Comparison of ENCODE assay signal across 1 cellular context in the genomic region with DNA sequence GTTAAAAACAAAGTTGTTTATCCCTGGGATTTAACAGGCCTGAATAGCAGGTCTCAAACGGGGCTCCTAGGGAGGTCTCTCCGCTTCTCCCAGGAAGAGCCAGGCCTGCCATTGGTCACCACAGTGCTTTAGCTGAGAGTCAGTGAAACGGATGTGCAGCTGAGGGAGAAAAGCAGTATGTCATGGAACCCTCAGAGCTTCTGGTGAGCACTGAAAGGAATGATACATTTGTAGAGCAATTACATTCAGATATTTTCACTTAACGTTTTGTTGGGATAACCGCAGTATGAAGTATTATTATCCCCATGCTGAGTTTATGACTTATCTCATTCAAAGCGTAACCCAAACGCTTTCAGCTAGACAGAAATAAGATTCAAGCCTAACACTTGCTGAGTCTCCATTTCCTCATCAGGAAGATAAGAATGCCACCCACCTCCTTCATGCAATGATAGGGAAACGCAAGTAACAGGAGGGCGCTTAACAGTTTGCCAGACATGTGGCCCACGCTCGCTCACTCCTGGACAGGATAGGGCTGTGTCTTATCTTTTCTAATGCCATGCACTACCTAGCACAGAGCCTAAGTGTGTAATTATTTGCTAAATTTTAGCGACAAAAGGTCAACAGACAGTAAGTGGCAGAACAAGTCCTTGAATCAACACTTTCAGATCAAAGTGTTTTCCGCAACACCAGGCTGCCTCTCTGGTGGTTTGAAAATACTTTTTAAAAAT.
TF ChIP-seq lines count a peak whose summit lies in the region.

No MANE protein-coding gene starts in this region.

TF ChIP-seq in WTC11, 78 proteins besides CTCF, POLR2A, EP300 and RAD21 (continued from another document):
- TF ChIP-seq, protein P1, sequence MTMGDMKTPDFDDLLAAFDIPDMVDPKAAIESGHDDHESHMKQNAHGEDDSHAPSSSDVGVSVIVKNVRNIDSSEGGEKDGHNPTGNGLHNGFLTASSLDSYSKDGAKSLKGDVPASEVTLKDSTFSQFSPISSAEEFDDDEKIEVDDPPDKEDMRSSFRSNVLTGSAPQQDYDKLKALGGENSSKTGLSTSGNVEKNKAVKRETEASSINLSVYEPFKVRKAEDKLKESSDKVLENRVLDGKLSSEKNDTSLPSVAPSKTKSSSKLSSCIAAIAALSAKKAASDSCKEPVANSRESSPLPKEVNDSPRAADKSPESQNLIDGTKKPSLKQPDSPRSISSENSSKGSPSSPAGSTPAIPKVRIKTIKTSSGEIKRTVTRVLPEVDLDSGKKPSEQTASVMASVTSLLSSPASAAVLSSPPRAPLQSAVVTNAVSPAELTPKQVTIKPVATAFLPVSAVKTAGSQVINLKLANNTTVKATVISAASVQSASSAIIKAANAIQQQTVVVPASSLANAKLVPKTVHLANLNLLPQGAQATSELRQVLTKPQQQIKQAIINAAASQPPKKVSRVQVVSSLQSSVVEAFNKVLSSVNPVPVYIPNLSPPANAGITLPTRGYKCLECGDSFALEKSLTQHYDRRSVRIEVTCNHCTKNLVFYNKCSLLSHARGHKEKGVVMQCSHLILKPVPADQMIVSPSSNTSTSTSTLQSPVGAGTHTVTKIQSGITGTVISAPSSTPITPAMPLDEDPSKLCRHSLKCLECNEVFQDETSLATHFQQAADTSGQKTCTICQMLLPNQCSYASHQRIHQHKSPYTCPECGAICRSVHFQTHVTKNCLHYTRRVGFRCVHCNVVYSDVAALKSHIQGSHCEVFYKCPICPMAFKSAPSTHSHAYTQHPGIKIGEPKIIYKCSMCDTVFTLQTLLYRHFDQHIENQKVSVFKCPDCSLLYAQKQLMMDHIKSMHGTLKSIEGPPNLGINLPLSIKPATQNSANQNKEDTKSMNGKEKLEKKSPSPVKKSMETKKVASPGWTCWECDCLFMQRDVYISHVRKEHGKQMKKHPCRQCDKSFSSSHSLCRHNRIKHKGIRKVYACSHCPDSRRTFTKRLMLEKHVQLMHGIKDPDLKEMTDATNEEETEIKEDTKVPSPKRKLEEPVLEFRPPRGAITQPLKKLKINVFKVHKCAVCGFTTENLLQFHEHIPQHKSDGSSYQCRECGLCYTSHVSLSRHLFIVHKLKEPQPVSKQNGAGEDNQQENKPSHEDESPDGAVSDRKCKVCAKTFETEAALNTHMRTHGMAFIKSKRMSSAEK (CRISPR knock-in tag; IDR thresholded peaks at IDR 0.05; ENCODE audit: borderline replicate concordance), result no peak
- TF ChIP-seq FOXK1 (CRISPR knock-in tag; IDR thresholded peaks at IDR 0.05) (no peak), NFE2L1 (CRISPR knock-in tag; IDR thresholded peaks at IDR 0.05) (no peak), SMAD4 (CRISPR knock-in tag; IDR thresholded peaks at IDR 0.05) (no peak), JAZF1 (CRISPR knock-in tag; IDR thresholded peaks at IDR 0.05) (no peak), NFATC4 (CRISPR knock-in tag; IDR thresholded peaks at IDR 0.05) (no peak)
- TF ChIP-seq, protein P2, sequence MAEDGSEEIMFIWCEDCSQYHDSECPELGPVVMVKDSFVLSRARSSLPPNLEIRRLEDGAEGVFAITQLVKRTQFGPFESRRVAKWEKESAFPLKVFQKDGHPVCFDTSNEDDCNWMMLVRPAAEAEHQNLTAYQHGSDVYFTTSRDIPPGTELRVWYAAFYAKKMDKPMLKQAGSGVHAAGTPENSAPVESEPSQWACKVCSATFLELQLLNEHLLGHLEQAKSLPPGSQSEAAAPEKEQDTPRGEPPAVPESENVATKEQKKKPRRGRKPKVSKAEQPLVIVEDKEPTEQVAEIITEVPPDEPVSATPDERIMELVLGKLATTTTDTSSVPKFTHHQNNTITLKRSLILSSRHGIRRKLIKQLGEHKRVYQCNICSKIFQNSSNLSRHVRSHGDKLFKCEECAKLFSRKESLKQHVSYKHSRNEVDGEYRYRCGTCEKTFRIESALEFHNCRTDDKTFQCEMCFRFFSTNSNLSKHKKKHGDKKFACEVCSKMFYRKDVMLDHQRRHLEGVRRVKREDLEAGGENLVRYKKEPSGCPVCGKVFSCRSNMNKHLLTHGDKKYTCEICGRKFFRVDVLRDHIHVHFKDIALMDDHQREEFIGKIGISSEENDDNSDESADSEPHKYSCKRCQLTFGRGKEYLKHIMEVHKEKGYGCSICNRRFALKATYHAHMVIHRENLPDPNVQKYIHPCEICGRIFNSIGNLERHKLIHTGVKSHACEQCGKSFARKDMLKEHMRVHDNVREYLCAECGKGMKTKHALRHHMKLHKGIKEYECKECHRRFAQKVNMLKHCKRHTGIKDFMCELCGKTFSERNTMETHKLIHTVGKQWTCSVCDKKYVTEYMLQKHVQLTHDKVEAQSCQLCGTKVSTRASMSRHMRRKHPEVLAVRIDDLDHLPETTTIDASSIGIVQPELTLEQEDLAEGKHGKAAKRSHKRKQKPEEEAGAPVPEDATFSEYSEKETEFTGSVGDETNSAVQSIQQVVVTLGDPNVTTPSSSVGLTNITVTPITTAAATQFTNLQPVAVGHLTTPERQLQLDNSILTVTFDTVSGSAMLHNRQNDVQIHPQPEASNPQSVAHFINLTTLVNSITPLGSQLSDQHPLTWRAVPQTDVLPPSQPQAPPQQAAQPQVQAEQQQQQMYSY (CRISPR knock-in tag; IDR thresholded peaks at IDR 0.05), result no peak
- TF ChIP-seq, protein P3, sequence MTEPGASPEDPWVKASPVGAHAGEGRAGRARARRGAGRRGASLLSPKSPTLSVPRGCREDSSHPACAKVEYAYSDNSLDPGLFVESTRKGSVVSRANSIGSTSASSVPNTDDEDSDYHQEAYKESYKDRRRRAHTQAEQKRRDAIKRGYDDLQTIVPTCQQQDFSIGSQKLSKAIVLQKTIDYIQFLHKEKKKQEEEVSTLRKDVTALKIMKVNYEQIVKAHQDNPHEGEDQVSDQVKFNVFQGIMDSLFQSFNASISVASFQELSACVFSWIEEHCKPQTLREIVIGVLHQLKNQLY (CRISPR knock-in tag; IDR thresholded peaks at IDR 0.05), result no peak
- TF ChIP-seq, protein P4, sequence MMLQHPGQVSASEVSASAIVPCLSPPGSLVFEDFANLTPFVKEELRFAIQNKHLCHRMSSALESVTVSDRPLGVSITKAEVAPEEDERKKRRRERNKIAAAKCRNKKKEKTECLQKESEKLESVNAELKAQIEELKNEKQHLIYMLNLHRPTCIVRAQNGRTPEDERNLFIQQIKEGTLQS (CRISPR knock-in tag; conservative IDR thresholded peaks at IDR 0.05), result no peak
- TF ChIP-seq, protein P5, sequence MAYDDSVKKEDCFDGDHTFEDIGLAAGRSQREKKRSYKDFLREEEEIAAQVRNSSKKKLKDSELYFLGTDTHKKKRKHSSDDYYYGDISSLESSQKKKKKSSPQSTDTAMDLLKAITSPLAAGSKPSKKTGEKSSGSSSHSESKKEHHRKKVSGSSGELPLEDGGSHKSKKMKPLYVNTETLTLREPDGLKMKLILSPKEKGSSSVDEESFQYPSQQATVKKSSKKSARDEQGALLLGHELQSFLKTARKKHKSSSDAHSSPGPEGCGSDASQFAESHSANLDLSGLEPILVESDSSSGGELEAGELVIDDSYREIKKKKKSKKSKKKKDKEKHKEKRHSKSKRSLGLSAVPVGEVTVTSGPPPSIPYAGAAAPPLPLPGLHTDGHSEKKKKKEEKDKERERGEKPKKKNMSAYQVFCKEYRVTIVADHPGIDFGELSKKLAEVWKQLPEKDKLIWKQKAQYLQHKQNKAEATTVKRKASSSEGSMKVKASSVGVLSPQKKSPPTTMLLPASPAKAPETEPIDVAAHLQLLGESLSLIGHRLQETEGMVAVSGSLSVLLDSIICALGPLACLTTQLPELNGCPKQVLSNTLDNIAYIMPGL (CRISPR knock-in tag; IDR thresholded peaks at IDR 0.05), result no peak
- TF ChIP-seq, protein P6, sequence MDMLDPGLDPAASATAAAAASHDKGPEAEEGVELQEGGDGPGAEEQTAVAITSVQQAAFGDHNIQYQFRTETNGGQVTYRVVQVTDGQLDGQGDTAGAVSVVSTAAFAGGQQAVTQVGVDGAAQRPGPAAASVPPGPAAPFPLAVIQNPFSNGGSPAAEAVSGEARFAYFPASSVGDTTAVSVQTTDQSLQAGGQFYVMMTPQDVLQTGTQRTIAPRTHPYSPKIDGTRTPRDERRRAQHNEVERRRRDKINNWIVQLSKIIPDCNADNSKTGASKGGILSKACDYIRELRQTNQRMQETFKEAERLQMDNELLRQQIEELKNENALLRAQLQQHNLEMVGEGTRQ (CRISPR knock-in tag; IDR thresholded peaks at IDR 0.05), result no peak
- TF ChIP-seq, protein P7, sequence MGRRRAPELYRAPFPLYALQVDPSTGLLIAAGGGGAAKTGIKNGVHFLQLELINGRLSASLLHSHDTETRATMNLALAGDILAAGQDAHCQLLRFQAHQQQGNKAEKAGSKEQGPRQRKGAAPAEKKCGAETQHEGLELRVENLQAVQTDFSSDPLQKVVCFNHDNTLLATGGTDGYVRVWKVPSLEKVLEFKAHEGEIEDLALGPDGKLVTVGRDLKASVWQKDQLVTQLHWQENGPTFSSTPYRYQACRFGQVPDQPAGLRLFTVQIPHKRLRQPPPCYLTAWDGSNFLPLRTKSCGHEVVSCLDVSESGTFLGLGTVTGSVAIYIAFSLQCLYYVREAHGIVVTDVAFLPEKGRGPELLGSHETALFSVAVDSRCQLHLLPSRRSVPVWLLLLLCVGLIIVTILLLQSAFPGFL (CRISPR knock-in tag; IDR thresholded peaks at IDR 0.05; ENCODE audit: borderline replicate concordance), result 0 out of 2 replicates have a peak, but pooled peaks have one; percentile 16
